ENCODE assay signal across 1 cellular context in genomic region chr12:48815281-48816110, GRCh38.
TF ChIP-seq lines count a peak whose summit lies in the region.

No MANE protein-coding gene starts in this region.

TF ChIP-seq in K562, 482 proteins besides CTCF, POLR2A, EP300 and RAD21 (continued from another document and continues in another):
- TF ChIP-seq, protein P1, sequence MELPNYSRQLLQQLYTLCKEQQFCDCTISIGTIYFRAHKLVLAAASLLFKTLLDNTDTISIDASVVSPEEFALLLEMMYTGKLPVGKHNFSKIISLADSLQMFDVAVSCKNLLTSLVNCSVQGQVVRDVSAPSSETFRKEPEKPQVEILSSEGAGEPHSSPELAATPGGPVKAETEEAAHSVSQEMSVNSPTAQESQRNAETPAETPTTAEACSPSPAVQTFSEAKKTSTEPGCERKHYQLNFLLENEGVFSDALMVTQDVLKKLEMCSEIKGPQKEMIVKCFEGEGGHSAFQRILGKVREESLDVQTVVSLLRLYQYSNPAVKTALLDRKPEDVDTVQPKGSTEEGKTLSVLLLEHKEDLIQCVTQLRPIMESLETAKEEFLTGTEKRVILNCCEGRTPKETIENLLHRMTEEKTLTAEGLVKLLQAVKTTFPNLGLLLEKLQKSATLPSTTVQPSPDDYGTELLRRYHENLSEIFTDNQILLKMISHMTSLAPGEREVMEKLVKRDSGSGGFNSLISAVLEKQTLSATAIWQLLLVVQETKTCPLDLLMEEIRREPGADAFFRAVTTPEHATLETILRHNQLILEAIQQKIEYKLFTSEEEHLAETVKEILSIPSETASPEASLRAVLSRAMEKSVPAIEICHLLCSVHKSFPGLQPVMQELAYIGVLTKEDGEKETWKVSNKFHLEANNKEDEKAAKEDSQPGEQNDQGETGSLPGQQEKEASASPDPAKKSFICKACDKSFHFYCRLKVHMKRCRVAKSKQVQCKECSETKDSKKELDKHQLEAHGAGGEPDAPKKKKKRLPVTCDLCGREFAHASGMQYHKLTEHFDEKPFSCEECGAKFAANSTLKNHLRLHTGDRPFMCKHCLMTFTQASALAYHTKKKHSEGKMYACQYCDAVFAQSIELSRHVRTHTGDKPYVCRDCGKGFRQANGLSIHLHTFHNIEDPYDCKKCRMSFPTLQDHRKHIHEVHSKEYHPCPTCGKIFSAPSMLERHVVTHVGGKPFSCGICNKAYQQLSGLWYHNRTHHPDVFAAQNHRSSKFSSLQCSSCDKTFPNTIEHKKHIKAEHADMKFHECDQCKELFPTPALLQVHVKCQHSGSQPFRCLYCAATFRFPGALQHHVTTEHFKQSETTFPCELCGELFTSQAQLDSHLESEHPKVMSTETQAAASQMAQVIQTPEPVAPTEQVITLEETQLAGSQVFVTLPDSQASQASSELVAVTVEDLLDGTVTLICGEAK (IDR thresholded peaks at IDR 0.05) = peak; percentile 62
- TF ChIP-seq, protein P1 (CRISPR knock-in tag; IDR thresholded peaks at IDR 0.05) = no peak
- TF ChIP-seq FOS (IDR thresholded peaks at IDR 0.05; ENCODE audit: extremely low read depth, insufficient read length) (no peak), STAT6 (CRISPR knock-in tag; IDR thresholded peaks at IDR 0.05) (no peak), YY1 (IDR thresholded peaks at IDR 0.05; ENCODE audit: borderline replicate concordance in 1 of 3, control insufficient read depth in 1 of 3, extremely low read depth in 1 of 3, insufficient read depth in 3 of 3, insufficient read length in 1 of 3, insufficient replicate concordance in 2 of 3, low read depth in 1 of 3, low read length in 2 of 3) (peak in 1 of 3 experiments; percentile 35), SUPT5H (IDR thresholded peaks at IDR 0.05) (peak; percentile 92), POLR2AphosphoS5 (IDR thresholded peaks at IDR 0.05; ENCODE audit: control insufficient read depth, insufficient read depth, low read depth, low read length) (peak; percentile 54), MTA3 (IDR thresholded peaks at IDR 0.05; ENCODE audit: borderline replicate concordance) (no peak), ZNF644 (tag; IDR thresholded peaks at IDR 0.05; ENCODE audit: low read depth) (no peak), ETV1 (tag; conservative IDR thresholded peaks at IDR 0.05; ENCODE audit: low read depth) (peak; percentile 27; the same call in 1 of the 2 replicates), E2F3 (CRISPR knock-in tag; IDR thresholded peaks at IDR 0.05) (no peak), HLTF (IDR thresholded peaks at IDR 0.05) (0 out of 2 replicates have a peak, but pooled peaks have one; percentile 64), ZNF316 (IDR thresholded peaks at IDR 0.05) (no peak), ETV6 (IDR thresholded peaks at IDR 0.05; ENCODE audit: borderline replicate concordance in 1 of 2, low read depth in 2 of 2, low read length in 1 of 2) (no peak), ETV6 (CRISPR knock-in tag; IDR thresholded peaks at IDR 0.05; ENCODE audit: borderline replicate concordance) (no peak), XRCC5 (IDR thresholded peaks at IDR 0.05; ENCODE audit: low read depth, low read length) (no peak), VEZF1 (CRISPR knock-in tag; IDR thresholded peaks at IDR 0.05) (peak; percentile 32; the same call in 1 of the 2 replicates), TBP (optimal IDR thresholded peaks at IDR 0.05; ENCODE audit: low read depth, low read length) (peak; percentile 74), SMARCE1 (IDR thresholded peaks at IDR 0.05) (peak; percentile 67; the same call in 1 of the 2 replicates), ZNF140 (CRISPR knock-in tag; IDR thresholded peaks at IDR 0.05) (no peak), ZC3H4 (CRISPR knock-in tag; IDR thresholded peaks at IDR 0.05; ENCODE audit: borderline replicate concordance) (no peak), ELF4 (CRISPR knock-in tag; IDR thresholded peaks at IDR 0.05) (peak; percentile 98), ZNF668 (CRISPR knock-in tag; IDR thresholded peaks at IDR 0.05) (no peak)
- TF ChIP-seq, protein P2, sequence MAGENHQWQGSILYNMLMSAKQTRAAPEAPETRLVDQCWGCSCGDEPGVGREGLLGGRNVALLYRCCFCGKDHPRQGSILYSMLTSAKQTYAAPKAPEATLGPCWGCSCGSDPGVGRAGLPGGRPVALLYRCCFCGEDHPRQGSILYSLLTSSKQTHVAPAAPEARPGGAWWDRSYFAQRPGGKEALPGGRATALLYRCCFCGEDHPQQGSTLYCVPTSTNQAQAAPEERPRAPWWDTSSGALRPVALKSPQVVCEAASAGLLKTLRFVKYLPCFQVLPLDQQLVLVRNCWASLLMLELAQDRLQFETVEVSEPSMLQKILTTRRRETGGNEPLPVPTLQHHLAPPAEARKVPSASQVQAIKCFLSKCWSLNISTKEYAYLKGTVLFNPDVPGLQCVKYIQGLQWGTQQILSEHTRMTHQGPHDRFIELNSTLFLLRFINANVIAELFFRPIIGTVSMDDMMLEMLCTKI (IDR thresholded peaks at IDR 0.05; ENCODE audit: partially characterized antibody) = no peak
- TF ChIP-seq, protein P3, sequence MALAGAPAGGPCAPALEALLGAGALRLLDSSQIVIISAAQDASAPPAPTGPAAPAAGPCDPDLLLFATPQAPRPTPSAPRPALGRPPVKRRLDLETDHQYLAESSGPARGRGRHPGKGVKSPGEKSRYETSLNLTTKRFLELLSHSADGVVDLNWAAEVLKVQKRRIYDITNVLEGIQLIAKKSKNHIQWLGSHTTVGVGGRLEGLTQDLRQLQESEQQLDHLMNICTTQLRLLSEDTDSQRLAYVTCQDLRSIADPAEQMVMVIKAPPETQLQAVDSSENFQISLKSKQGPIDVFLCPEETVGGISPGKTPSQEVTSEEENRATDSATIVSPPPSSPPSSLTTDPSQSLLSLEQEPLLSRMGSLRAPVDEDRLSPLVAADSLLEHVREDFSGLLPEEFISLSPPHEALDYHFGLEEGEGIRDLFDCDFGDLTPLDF (CRISPR knock-in tag; IDR thresholded peaks at IDR 0.05) = no peak
- TF ChIP-seq, protein P4, sequence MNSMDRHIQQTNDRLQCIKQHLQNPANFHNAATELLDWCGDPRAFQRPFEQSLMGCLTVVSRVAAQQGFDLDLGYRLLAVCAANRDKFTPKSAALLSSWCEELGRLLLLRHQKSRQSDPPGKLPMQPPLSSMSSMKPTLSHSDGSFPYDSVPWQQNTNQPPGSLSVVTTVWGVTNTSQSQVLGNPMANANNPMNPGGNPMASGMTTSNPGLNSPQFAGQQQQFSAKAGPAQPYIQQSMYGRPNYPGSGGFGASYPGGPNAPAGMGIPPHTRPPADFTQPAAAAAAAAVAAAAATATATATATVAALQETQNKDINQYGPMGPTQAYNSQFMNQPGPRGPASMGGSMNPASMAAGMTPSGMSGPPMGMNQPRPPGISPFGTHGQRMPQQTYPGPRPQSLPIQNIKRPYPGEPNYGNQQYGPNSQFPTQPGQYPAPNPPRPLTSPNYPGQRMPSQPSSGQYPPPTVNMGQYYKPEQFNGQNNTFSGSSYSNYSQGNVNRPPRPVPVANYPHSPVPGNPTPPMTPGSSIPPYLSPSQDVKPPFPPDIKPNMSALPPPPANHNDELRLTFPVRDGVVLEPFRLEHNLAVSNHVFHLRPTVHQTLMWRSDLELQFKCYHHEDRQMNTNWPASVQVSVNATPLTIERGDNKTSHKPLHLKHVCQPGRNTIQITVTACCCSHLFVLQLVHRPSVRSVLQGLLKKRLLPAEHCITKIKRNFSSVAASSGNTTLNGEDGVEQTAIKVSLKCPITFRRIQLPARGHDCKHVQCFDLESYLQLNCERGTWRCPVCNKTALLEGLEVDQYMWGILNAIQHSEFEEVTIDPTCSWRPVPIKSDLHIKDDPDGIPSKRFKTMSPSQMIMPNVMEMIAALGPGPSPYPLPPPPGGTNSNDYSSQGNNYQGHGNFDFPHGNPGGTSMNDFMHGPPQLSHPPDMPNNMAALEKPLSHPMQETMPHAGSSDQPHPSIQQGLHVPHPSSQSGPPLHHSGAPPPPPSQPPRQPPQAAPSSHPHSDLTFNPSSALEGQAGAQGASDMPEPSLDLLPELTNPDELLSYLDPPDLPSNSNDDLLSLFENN (IDR thresholded peaks at IDR 0.05; ENCODE audit: low read depth in 2 of 2, low read length in 2 of 2) = no peak
- TF ChIP-seq, protein P5, sequence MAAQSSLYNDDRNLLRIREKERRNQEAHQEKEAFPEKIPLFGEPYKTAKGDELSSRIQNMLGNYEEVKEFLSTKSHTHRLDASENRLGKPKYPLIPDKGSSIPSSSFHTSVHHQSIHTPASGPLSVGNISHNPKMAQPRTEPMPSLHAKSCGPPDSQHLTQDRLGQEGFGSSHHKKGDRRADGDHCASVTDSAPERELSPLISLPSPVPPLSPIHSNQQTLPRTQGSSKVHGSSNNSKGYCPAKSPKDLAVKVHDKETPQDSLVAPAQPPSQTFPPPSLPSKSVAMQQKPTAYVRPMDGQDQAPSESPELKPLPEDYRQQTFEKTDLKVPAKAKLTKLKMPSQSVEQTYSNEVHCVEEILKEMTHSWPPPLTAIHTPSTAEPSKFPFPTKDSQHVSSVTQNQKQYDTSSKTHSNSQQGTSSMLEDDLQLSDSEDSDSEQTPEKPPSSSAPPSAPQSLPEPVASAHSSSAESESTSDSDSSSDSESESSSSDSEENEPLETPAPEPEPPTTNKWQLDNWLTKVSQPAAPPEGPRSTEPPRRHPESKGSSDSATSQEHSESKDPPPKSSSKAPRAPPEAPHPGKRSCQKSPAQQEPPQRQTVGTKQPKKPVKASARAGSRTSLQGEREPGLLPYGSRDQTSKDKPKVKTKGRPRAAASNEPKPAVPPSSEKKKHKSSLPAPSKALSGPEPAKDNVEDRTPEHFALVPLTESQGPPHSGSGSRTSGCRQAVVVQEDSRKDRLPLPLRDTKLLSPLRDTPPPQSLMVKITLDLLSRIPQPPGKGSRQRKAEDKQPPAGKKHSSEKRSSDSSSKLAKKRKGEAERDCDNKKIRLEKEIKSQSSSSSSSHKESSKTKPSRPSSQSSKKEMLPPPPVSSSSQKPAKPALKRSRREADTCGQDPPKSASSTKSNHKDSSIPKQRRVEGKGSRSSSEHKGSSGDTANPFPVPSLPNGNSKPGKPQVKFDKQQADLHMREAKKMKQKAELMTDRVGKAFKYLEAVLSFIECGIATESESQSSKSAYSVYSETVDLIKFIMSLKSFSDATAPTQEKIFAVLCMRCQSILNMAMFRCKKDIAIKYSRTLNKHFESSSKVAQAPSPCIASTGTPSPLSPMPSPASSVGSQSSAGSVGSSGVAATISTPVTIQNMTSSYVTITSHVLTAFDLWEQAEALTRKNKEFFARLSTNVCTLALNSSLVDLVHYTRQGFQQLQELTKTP (IDR thresholded peaks at IDR 0.05; ENCODE audit: low read depth in 1 of 2, partially characterized antibody in 2 of 2) = peak in 1 of 2 experiments; percentile 48
